ENCODE assay signal across 13 cellular contexts in the genomic region with DNA sequence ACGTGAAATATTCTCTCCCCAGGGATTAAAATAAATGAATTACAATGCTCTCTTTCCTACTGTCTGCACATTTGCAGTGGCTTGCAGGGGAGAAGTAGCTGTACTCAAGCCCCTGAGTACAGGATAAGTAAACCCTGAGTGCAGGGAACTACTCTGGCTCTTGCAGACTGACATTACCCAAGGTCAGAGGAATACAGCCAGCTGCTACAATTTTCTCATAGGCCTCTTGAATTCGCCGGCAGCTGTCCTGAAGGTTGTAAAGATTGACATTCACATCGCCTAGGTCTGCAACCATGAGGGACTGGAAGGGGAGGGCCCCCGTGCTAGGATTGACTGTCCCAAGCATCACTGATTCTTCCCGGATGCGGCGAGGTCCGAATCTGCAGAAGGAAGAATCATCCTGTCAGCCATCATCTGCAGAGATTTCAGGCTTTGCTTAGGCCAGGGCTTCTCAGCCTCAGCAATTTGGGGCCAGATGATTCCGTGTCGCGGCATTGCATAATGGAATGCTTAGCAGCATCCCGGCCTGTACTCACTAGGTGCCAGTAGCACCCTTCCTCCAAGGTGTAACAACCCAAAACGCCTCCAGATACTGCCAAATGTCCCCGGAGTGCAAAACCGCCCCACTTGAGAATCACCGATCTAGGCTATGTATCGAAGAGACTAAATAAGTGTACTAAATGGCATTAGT. TPM values are rescaled to one million over a fixed set of nuclear protein-coding genes. Genes with fewer than 3 reads are reported as not detected.
DNase-seq lines count a peak whose midpoint lies in the region; ATAC-seq, FAIRE-seq and TF ChIP-seq lines count a peak whose summit lies in the region.
"Had no signal": no experiment of that assay in that cellular context is flagged by ENCODE, and none has a peak within 500 bp of the region (broad histone marks: within the 10 kb centered on the region; RNA-seq: fewer than 3 reads in every experiment).

No MANE protein-coding gene starts in this region.

- POLR2A ChIA-PET in GM12878 (lab: Charles Lee): no interaction called here

- DNase-seq in activated CD4-positive, alpha-beta T cell treated with anti-CD3 and anti-CD28 coated beads, Interleukin-2, amount 10 ng/mL, durations not matched to agents 24 days and 14 days: no peak
- no peak for DNase-seq in activated CD4-positive, alpha-beta T cell treated with anti-CD3 and anti-CD28 coated beads for 4 hours
- no peak for DNase-seq in GM12878 (ENCODE audit: low read depth, low spot score)
- peak; percentile 27 for DNase-seq in osteoblast (ENCODE audit: insufficient read length, low spot score, missing footprints)
- no peak for DNase-seq in adrenal gland
- DNase-seq in prostate gland (ENCODE audit: low spot score): no peak
- DNase-seq: activated CD8-positive, alpha-beta memory T cell treated with anti-CD3 and anti-CD28 coated beads, Interleukin-2, amount 50 U/mL, for 4 hours; anterior cingulate cortex; left colon; stimulated activated naive CD4-positive, alpha-beta T cell had no signal

- TF ChIP-seq POLR2A in GM12878 (IDR thresholded peaks at IDR 0.05; ENCODE audit: low read depth, low read length) (no peak), adrenal gland (IDR thresholded peaks at IDR 0.05) (no peak), prostate gland (IDR thresholded peaks at IDR 0.05) (no peak)

- no peak for FAIRE-seq in GM12878 (lab: Jason Lieb, UNC)

- no peaks in the 10 kb centered on the region; the same call in 2 of the 3 replicates for H3K9me3 ChIP-seq in GM12878 (replicated peaks; ENCODE audit: control insufficient read depth, insufficient read depth, low read length)
- no peaks in the 10 kb centered on the region for H3K9me3 ChIP-seq in osteoblast (ENCODE audit: low read depth, low read length)
- no peaks in the 10 kb centered on the region for H3K9me3 ChIP-seq in adrenal gland (replicated peaks in 1 of 3)
- no peaks in the 10 kb centered on the region for H3K9me3 ChIP-seq in prostate gland

- H3K4me1 ChIP-seq in GM12878 (ENCODE audit: control insufficient read depth, insufficient read depth, low read length) (peaks cover 19% of the 10 kb centered on the region), osteoblast (ENCODE audit: insufficient read depth, low read length) (no peaks in the 10 kb centered on the region), adrenal gland (replicated peaks in 1 of 2) (peaks cover 6 to 10% of the 10 kb centered on the region in 2 donors), prostate gland (replicated peaks) (no peaks in the 10 kb centered on the region)

- RAD21 ChIA-PET in GM12878 (lab: Charles Lee; ENCODE audit: unreplicated experiment): no interaction called here

- no peak for TF ChIP-seq RAD21 in GM12878 (IDR thresholded peaks at IDR 0.05; ENCODE audit: insufficient read depth, low read depth, low read length)

- peaks cover 44% of the 10 kb centered on the region for H3K36me3 Mint-ChIP-seq in activated CD4-positive, alpha-beta T cell treated with anti-CD3 and anti-CD28 coated beads, Interleukin-2, amount 10 ng/mL, durations not matched to agents 24 days and 14 days (ENCODE audit: low read depth)
- no peaks in the 10 kb centered on the region for H3K36me3 Mint-ChIP-seq in IgD-negative memory B cell

- no peak for ATAC-seq in GM12878
- no peak for ATAC-seq in HG03135 (IDR thresholded peaks at IDR 0.05; ENCODE audit: unreplicated experiment)
- ATAC-seq: left colon, SK-N-SH treated with all-trans-retinoic acid at 6 μM for 48 hours had no signal

- H3K79me2 ChIP-seq in GM12878 (ENCODE audit: control insufficient read depth, insufficient read depth, low read length) (no peaks in the 10 kb centered on the region), osteoblast (ENCODE audit: insufficient read depth, low read length) (no peaks in the 10 kb centered on the region)

- peak overlapping the region; percentile 91 for H3K4me3 Mint-ChIP-seq in activated CD4-positive, alpha-beta T cell treated with anti-CD3 and anti-CD28 coated beads, Interleukin-2, amount 10 ng/mL, durations not matched to agents 24 days and 14 days
- peak overlapping the region; percentile 59 to 89 (median 82) for H3K4me3 Mint-ChIP-seq in IgD-negative memory B cell

- TF ChIP-seq CTCF in GM12878 (IDR thresholded peaks at IDR 0.05 in 2 of 3, conservative IDR thresholded peaks at IDR 0.05 in 1 of 3; ENCODE audit: control insufficient read depth in 2 of 3, extremely low read depth in 1 of 3, insufficient read depth in 1 of 3, low read depth in 3 of 3, low read length in 3 of 3): no peak
- no peak for TF ChIP-seq CTCF in osteoblast (IDR thresholded peaks at IDR 0.05; ENCODE audit: extremely low read depth, low read depth, low read length)
- no peak for TF ChIP-seq CTCF in adrenal gland (IDR thresholded peaks at IDR 0.05)
- no peak for TF ChIP-seq CTCF in prostate gland (IDR thresholded peaks at IDR 0.05)

- H3K9me3 Mint-ChIP-seq in activated CD4-positive, alpha-beta T cell treated with anti-CD3 and anti-CD28 coated beads, Interleukin-2, amount 10 ng/mL, durations not matched to agents 24 days and 14 days: no peaks in the 10 kb centered on the region
- peaks cover 0 to 2% (median 0%) of the 10 kb centered on the region in 3 donors for H3K9me3 Mint-ChIP-seq in IgD-negative memory B cell

- CTCF ChIA-PET in GM12878 (lab: Yijun Ruan, JAX): interaction anchor here (1.1 kb wide), 1 partner anchor 53 kb away, joined by 3 read pairs; no protein-coding TSS in a partner anchor

- no peaks in the 10 kb centered on the region for H3K36me3 ChIP-seq in GM12878 (ENCODE audit: control insufficient read depth in 2 of 2, insufficient read depth in 2 of 2, low read length in 1 of 2)
- H3K36me3 ChIP-seq in osteoblast (ENCODE audit: insufficient read depth, low read length): no peaks in the 10 kb centered on the region
- H3K36me3 ChIP-seq in adrenal gland (replicated peaks in 1 of 2): no peaks in the 10 kb centered on the region
- no peaks in the 10 kb centered on the region for H3K36me3 ChIP-seq in prostate gland

- no peak for TF ChIP-seq EP300 in GM12878 (IDR thresholded peaks at IDR 0.05; ENCODE audit: borderline replicate concordance in 1 of 2, control insufficient read depth in 1 of 2, low read depth in 2 of 2, low read length in 2 of 2)

- BruUV-seq in GM12878 (replicated peaks; lab: Mats Ljungman, UMichigan): no TSS peak

- H3K27me3 ChIP-seq in GM12878 (replicated peaks in 1 of 2; ENCODE audit: control insufficient read depth in 2 of 2, insufficient read depth in 2 of 2, low read length in 1 of 2): no peaks in the 10 kb centered on the region
- no peaks in the 10 kb centered on the region for H3K27me3 ChIP-seq in osteoblast (ENCODE audit: insufficient read depth, low read length)
- H3K27me3 ChIP-seq in adrenal gland: no peaks in the 10 kb centered on the region
- no peaks in the 10 kb centered on the region for H3K27me3 ChIP-seq in prostate gland (replicated peaks; ENCODE audit: insufficient read depth)

- SMC1A ChIA-PET in GM12878 (lab: Charles Lee; ENCODE audit: uncharacterized antibody, unreplicated experiment): interaction anchor here (1.8 to 2.6 kb wide), 2 partner anchors 12 to 44 kb away, joined by 3 to 14 read pairs; no protein-coding TSS in a partner anchor

- H3K4me2 ChIP-seq in GM12878 (ENCODE audit: control insufficient read depth, insufficient read depth) (no peak overlapping the region), osteoblast (ENCODE audit: insufficient read depth, low read length) (no peak overlapping the region)

- no peaks in the 10 kb centered on the region for H3K27me3 Mint-ChIP-seq in activated CD4-positive, alpha-beta T cell treated with anti-CD3 and anti-CD28 coated beads, Interleukin-2, amount 10 ng/mL, durations not matched to agents 24 days and 14 days
- no peaks in the 10 kb centered on the region for H3K27me3 Mint-ChIP-seq in IgD-negative memory B cell

- no peaks in the 10 kb centered on the region for H4K20me1 ChIP-seq in GM12878 (ENCODE audit: control insufficient read depth, insufficient read depth)
- no peaks in the 10 kb centered on the region for H4K20me1 ChIP-seq in osteoblast (ENCODE audit: insufficient read depth, low read length)

- in situ Hi-C loops in GM12878 (cut with MboI): no loop called here

- WGBS in GM12878 (ENCODE audit: insufficient coverage, insufficient replicate concordance, low lambda C conversion rate, missing lambda C conversion rate): 87% methylated on average over 18 of the region's 18 CpGs
- 77 to 92% (median 86%) methylated on average over 13 to 18 of the region's 18 CpGs for WGBS in adrenal gland, 4 donors
- WGBS in prostate gland: 98% methylated on average over 18 of the region's 18 CpGs

- H3K27ac ChIP-seq in GM12878 (ENCODE audit: control insufficient read depth, insufficient read depth) (no peak overlapping the region), osteoblast (ENCODE audit: low read depth, low read length) (no peak overlapping the region), adrenal gland (no peak overlapping the region), prostate gland (no peak overlapping the region)

- intact Hi-C loops in activated CD4-positive, alpha-beta T cell treated with anti-CD3 and anti-CD28 coated beads, Interleukin-2, amount 10 ng/mL, durations not matched to agents 24 days and 14 days (cut with micrococcal nuclease): no loop called here
- intact Hi-C loops in GM12878 (cut with micrococcal nuclease; ENCODE audit: unreplicated experiment) (no loop called here), adrenal gland (cut with DNase I) (no loop called here), prostate gland (cut with DNase I) (no loop called here)

- H2AFZ ChIP-seq in GM12878 (ENCODE audit: control insufficient read depth, low read depth, low read length) (no peak overlapping the region), osteoblast (ENCODE audit: low read length) (no peak overlapping the region)

- no peak overlapping the region for H3K9ac ChIP-seq in GM12878 (ENCODE audit: control insufficient read depth, insufficient read depth, low read length)

- no peak overlapping the region for H3K4me3 ChIP-seq in GM12878
- no peak overlapping the region for H3K4me3 ChIP-seq in osteoblast (ENCODE audit: insufficient read depth, low read length)
- no peak overlapping the region for H3K4me3 ChIP-seq in adrenal gland
- no peak overlapping the region for H3K4me3 ChIP-seq in prostate gland

- H3K4me1 Mint-ChIP-seq in activated CD4-positive, alpha-beta T cell treated with anti-CD3 and anti-CD28 coated beads, Interleukin-2, amount 10 ng/mL, durations not matched to agents 24 days and 14 days: peaks cover 38% of the 10 kb centered on the region
- H3K4me1 Mint-ChIP-seq in IgD-negative memory B cell: peaks cover 23 to 27% (median 25%) of the 10 kb centered on the region in 3 donors

- H3K27ac Mint-ChIP-seq in activated CD4-positive, alpha-beta T cell treated with anti-CD3 and anti-CD28 coated beads, Interleukin-2, amount 10 ng/mL, durations not matched to agents 24 days and 14 days: peak overlapping the region; percentile 89
- H3K27ac Mint-ChIP-seq in IgD-negative memory B cell: no peak overlapping the region

RNA-seq across cellular contexts. Expression of a gene that starts 1.7 kb away (rescaled TPM):
- 31.0 and 31.5 TPM in 2 replicates for total RNA-seq in activated CD4-positive, alpha-beta T cell treated with anti-CD3 and anti-CD28 coated beads, Interleukin-2, amount 10 ng/mL, durations not matched to agents 24 days and 14 days
- polyA plus RNA-seq in IgD-negative memory B cell (11.8 TPM), GM12878 (2011; rRNA removed) (1.4 and 1.5 TPM in 2 replicates), GM12878 (2014; fragmentation: Illumina TruSeq; extraction: Trizol) (3.5 and 4.7 TPM in 2 replicates), GM12878 (2014; fragmentation: Nextera tagmentation; extraction: Ambion mirVana) (1 to 10 TPM in 1 of 2 experiments, under 1 TPM in 1; 0.47 to 1.6 TPM), GM12878 (2014; rRNA removed) (5.7 and 6.0 TPM in 2 replicates), GM12878 (2016; fragmentation: Nextera tagmentation; extraction: Ambion mirVana) (1 to 10 TPM; 3.6 to 4.7 TPM), adrenal gland (1 to 10 TPM in 1 of 3 donors, under 1 TPM in 2; 0.16 to 5.6 (median 0.30) TPM)
- 2.2 and 2.5 TPM in 2 replicates for total RNA-seq in GM12878 (2013; cell fraction: nucleolus; rRNA removed)
- total RNA-seq in GM12878 (2014; rRNA removed) (7.0 and 7.9 TPM in 2 replicates), GM12878 (2014; rRNA removed; fragmentation: Illumina TruSeq; extraction: Trizol) (5.0 and 5.3 TPM in 2 replicates), GM12878 (2021) (6.9 and 7.4 TPM in 2 replicates), osteoblast (2.2 and 2.7 TPM in 2 replicates), adrenal gland (1 to 10 TPM in 7 of 8 donors, under 1 TPM in 1; 0.37 to 4.0 (median 1.5) TPM), prostate gland (1 to 10 TPM in 1 of 2 donors, under 1 TPM in 1; 0.96 to 1.9 TPM)
- polyA plus RNA-seq in GM12878 (2011; ENCODE audit: low read depth): 1.6 TPM
- 1.5 TPM in 2 replicates for polyA plus RNA-seq in GM12878 (2011; cell fraction: cytosol; rRNA removed)
- 0.45 and 0.57 TPM in 2 replicates for polyA plus RNA-seq in GM12878 (2011; cell fraction: nucleus; rRNA removed)
- polyA plus RNA-seq in GM12878 (2012): 2.0 and 2.3 TPM in 2 replicates
- polyA minus RNA-seq in GM12878 (2011; rRNA and poly(A)+ RNA removed): 1.2 and 1.3 TPM in 2 replicates
- polyA minus RNA-seq in GM12878 (2011; cell fraction: cytosol; rRNA and poly(A)+ RNA removed): 1.5 and 1.7 TPM in 2 replicates
- polyA minus RNA-seq in GM12878 (2011; cell fraction: nucleus; rRNA and poly(A)+ RNA removed): 0.24 and 0.38 TPM in 2 replicates

RNA-seq across cellular contexts. Expression of a gene that starts 34.1 kb away (rescaled TPM):
- total RNA-seq in activated CD4-positive, alpha-beta T cell treated with anti-CD3 and anti-CD28 coated beads, Interleukin-2, amount 10 ng/mL, durations not matched to agents 24 days and 14 days: 50.5 and 53.0 TPM in 2 replicates
- polyA plus RNA-seq in IgD-negative memory B cell (6.5 TPM), GM12878 (2011; rRNA removed) (10.8 TPM in 2 replicates), GM12878 (2014; fragmentation: Illumina TruSeq; extraction: Trizol) (22.0 and 23.0 TPM in 2 replicates), GM12878 (2014; fragmentation: Nextera tagmentation; extraction: Ambion mirVana) (1 to 10 TPM; 3.3 to 3.6 TPM), GM12878 (2014; rRNA removed) (11.6 and 12.3 TPM in 2 replicates), GM12878 (2016; fragmentation: Nextera tagmentation; extraction: Ambion mirVana) (10 to 100 TPM in 1 of 2 experiments, 1 to 10 TPM in 1; 7.1 to 10.1 TPM), adrenal gland (10 to 100 TPM in 2 of 3 donors, 1 to 10 TPM in 1; 5.3 to 19.1 (median 12.7) TPM)
- 151 and 156 TPM in 2 replicates for total RNA-seq in GM12878 (2013; cell fraction: nucleolus; rRNA removed)
- total RNA-seq in GM12878 (2014; rRNA removed) (24.1 TPM in 2 replicates), GM12878 (2014; rRNA removed; fragmentation: Illumina TruSeq; extraction: Trizol) (17.1 and 17.3 TPM in 2 replicates), GM12878 (2021) (29.1 and 33.1 TPM in 2 replicates), osteoblast (29.3 and 29.5 TPM in 2 replicates), adrenal gland (10 to 100 TPM; 12.1 to 46.3 (median 34.8) TPM), prostate gland (10 to 100 TPM; 47.5 to 58.4 TPM)
- 6.8 TPM for polyA plus RNA-seq in GM12878 (2011; ENCODE audit: low read depth)
- 8.2 and 8.9 TPM in 2 replicates for polyA plus RNA-seq in GM12878 (2011; cell fraction: cytosol; rRNA removed)
- polyA plus RNA-seq in GM12878 (2011; cell fraction: nucleus; rRNA removed): 15.8 and 24.9 TPM in 2 replicates
- polyA plus RNA-seq in GM12878 (2012): 8.3 and 9.0 TPM in 2 replicates
- polyA minus RNA-seq in GM12878 (2011; rRNA and poly(A)+ RNA removed): 30.9 and 42.4 TPM in 2 replicates
- polyA minus RNA-seq in GM12878 (2011; cell fraction: cytosol; rRNA and poly(A)+ RNA removed): 5.6 and 8.4 TPM in 2 replicates
- 46.9 and 73.7 TPM in 2 replicates for polyA minus RNA-seq in GM12878 (2011; cell fraction: nucleus; rRNA and poly(A)+ RNA removed)

RNA-seq across cellular contexts. Expression of a gene that starts 56.5 kb away (rescaled TPM):
- 15.4 and 16.3 TPM in 2 replicates for total RNA-seq in activated CD4-positive, alpha-beta T cell treated with anti-CD3 and anti-CD28 coated beads, Interleukin-2, amount 10 ng/mL, durations not matched to agents 24 days and 14 days
- polyA plus RNA-seq in IgD-negative memory B cell (9.9 TPM), GM12878 (2011; rRNA removed) (8.6 and 10.6 TPM in 2 replicates), GM12878 (2014; fragmentation: Illumina TruSeq; extraction: Trizol) (8.5 and 10.7 TPM in 2 replicates), GM12878 (2014; fragmentation: Nextera tagmentation; extraction: Ambion mirVana) (1 to 10 TPM; 2.4 to 4.4 TPM), GM12878 (2014; rRNA removed) (7.0 and 7.1 TPM in 2 replicates), GM12878 (2016; fragmentation: Nextera tagmentation; extraction: Ambion mirVana) (1 to 10 TPM; 6.8 to 6.9 TPM), adrenal gland (10 to 100 TPM in 1 of 3 donors, 1 to 10 TPM in 2; 4.8 to 13.6 (median 8.0) TPM)
- total RNA-seq in GM12878 (2013; cell fraction: nucleolus; rRNA removed): 36.5 and 37.0 TPM in 2 replicates
- total RNA-seq in GM12878 (2014; rRNA removed) (12.2 and 12.7 TPM in 2 replicates), GM12878 (2014; rRNA removed; fragmentation: Illumina TruSeq; extraction: Trizol) (9.4 and 10.3 TPM in 2 replicates), GM12878 (2021) (10.3 and 11.8 TPM in 2 replicates), osteoblast (19.2 and 22.4 TPM in 2 replicates), adrenal gland (10 to 100 TPM; 12.2 to 34.0 (median 24.0) TPM), prostate gland (10 to 100 TPM; 21.5 to 27.2 TPM)
- 2.7 TPM for polyA plus RNA-seq in GM12878 (2011; ENCODE audit: low read depth)
- 5.0 and 7.7 TPM in 2 replicates for polyA plus RNA-seq in GM12878 (2011; cell fraction: cytosol; rRNA removed)
- 7.1 and 10.2 TPM in 2 replicates for polyA plus RNA-seq in GM12878 (2011; cell fraction: nucleus; rRNA removed)
- polyA plus RNA-seq in GM12878 (2012): 3.7 and 5.3 TPM in 2 replicates
- polyA minus RNA-seq in GM12878 (2011; rRNA and poly(A)+ RNA removed): 10.9 and 16.5 TPM in 2 replicates
- polyA minus RNA-seq in GM12878 (2011; cell fraction: cytosol; rRNA and poly(A)+ RNA removed): 7.1 and 10.0 TPM in 2 replicates
- 2.9 and 6.0 TPM in 2 replicates for polyA minus RNA-seq in GM12878 (2011; cell fraction: nucleus; rRNA and poly(A)+ RNA removed)

RNA-seq across cellular contexts. Expression of a gene that starts 59.1 kb away (rescaled TPM):
- total RNA-seq in activated CD4-positive, alpha-beta T cell treated with anti-CD3 and anti-CD28 coated beads, Interleukin-2, amount 10 ng/mL, durations not matched to agents 24 days and 14 days: 15.7 and 17.3 TPM in 2 replicates
- polyA plus RNA-seq in IgD-negative memory B cell (16.9 TPM), GM12878 (2011; rRNA removed) (10.1 and 14.6 TPM in 2 replicates), GM12878 (2014; fragmentation: Illumina TruSeq; extraction: Trizol) (7.9 and 8.2 TPM in 2 replicates), GM12878 (2014; fragmentation: Nextera tagmentation; extraction: Ambion mirVana) (1 to 10 TPM; 2.7 to 3.9 TPM), GM12878 (2014; rRNA removed) (8.8 and 9.8 TPM in 2 replicates), GM12878 (2016; fragmentation: Nextera tagmentation; extraction: Ambion mirVana) (1 to 10 TPM; 7.2 to 7.6 TPM), adrenal gland (10 to 100 TPM; 55.7 to 63.6 (median 62.5) TPM)
- total RNA-seq in GM12878 (2013; cell fraction: nucleolus; rRNA removed): 9.2 and 9.5 TPM in 2 replicates
- total RNA-seq in GM12878 (2014; rRNA removed) (7.6 and 8.7 TPM in 2 replicates), GM12878 (2014; rRNA removed; fragmentation: Illumina TruSeq; extraction: Trizol) (6.3 and 6.5 TPM in 2 replicates), GM12878 (2021) (8.5 and 10.8 TPM in 2 replicates), osteoblast (10.0 and 10.9 TPM in 2 replicates), adrenal gland (10 to 100 TPM; 16.1 to 89.8 (median 22.6) TPM), prostate gland (10 to 100 TPM; 22.2 to 46.1 TPM)
- polyA plus RNA-seq in GM12878 (2011; ENCODE audit: low read depth): 5.6 TPM
- 20.3 and 21.5 TPM in 2 replicates for polyA plus RNA-seq in GM12878 (2011; cell fraction: cytosol; rRNA removed)
- 17.7 and 18.3 TPM in 2 replicates for polyA plus RNA-seq in GM12878 (2011; cell fraction: nucleus; rRNA removed)
- polyA plus RNA-seq in GM12878 (2012): 6.6 and 6.7 TPM in 2 replicates
- 13.1 and 16.9 TPM in 2 replicates for polyA minus RNA-seq in GM12878 (2011; rRNA and poly(A)+ RNA removed)
- 10.6 and 11.2 TPM in 2 replicates for polyA minus RNA-seq in GM12878 (2011; cell fraction: cytosol; rRNA and poly(A)+ RNA removed)
- 4.2 and 6.9 TPM in 2 replicates for polyA minus RNA-seq in GM12878 (2011; cell fraction: nucleus; rRNA and poly(A)+ RNA removed)
